1 cellular context compared by ENCODE assay signal in genomic region chr16:55710466-55710865, GRCh38.
TF ChIP-seq lines count a peak whose summit lies in the region.

No MANE protein-coding gene starts in this region.

TF ChIP-seq in PFSK-1, 5 proteins besides CTCF, POLR2A, EP300 and RAD21:
- peak; percentile 81 to 93 for TF ChIP-seq REST (IDR thresholded peaks at IDR 0.05; ENCODE audit: insufficient read depth in 1 of 2, low read depth in 2 of 2, low read length in 2 of 2)
- TF ChIP-seq FOXP2 (optimal IDR thresholded peaks at IDR 0.05; ENCODE audit: borderline replicate concordance, extremely low read depth, extremely low read length, insufficient read depth): no peak
- no peak for TF ChIP-seq SIN3A (IDR thresholded peaks at IDR 0.05; ENCODE audit: borderline replicate concordance, insufficient read depth, low read length)
TF ChIP-seq in PFSK-1: peak in this region for 1.
